23 cellular contexts compared by ENCODE assay signal in genomic region chr11:66708026-66708579, GRCh38.
"Had no signal": no experiment of that assay in that cellular context is flagged by ENCODE, and none has a peak within 500 bp of the region (broad histone marks: within the 10 kb centered on the region; RNA-seq: fewer than 3 reads in every experiment).

No MANE protein-coding gene starts in this region.

- H3K27me3 ChIP-seq: breast epithelium had no signal

- H3K9me3 Mint-ChIP-seq: activated CD8-positive, alpha-beta T cell treated with anti-CD3 and anti-CD28 coated beads for 36 hours; activated naive CD4-positive, alpha-beta T cell treated with anti-CD3 and anti-CD28 coated beads, Interleukin-2, amount 50 U/mL, for 24 hours; activated T-cell treated with anti-CD3 and anti-CD28 coated beads, Interleukin-2, amount 50 U/mL, for 72 hours; T-helper 1 cell treated with Interleukin-12 subunit alpha and Interleukin-12 subunit beta and Interleukin-4 antibody, amounts not matched to agents 30 μg/mL and 1 μg/mL, for 36 hours had no signal

- H3K27ac ChIP-seq: breast epithelium, SJSA1 had no signal

- H3K27me3 Mint-ChIP-seq: activated CD8-positive, alpha-beta T cell treated with anti-CD3 and anti-CD28 coated beads for 36 hours; activated naive CD4-positive, alpha-beta T cell treated with anti-CD3 and anti-CD28 coated beads, Interleukin-2, amount 50 U/mL, for 24 hours had no signal

- H3K4me1 Mint-ChIP-seq: activated naive CD4-positive, alpha-beta T cell treated with anti-CD3 and anti-CD28 coated beads, Interleukin-2, amount 50 U/mL, for 24 hours had no signal

- ATAC-seq: activated CD4-positive, CD25-positive, alpha-beta regulatory T cell treated with anti-CD3 and anti-CD28 coated beads, Interleukin-2, amount 50 U/mL, for 24 hours; activated CD8-positive, alpha-beta T cell treated with anti-CD3 and anti-CD28 coated beads for 36 hours; activated T-cell treated with anti-CD3 and anti-CD28 coated beads, Interleukin-2, amount 50 U/mL, for 72 hours; Panc1; SK-N-SH treated with all-trans-retinoic acid at 6 μM for 48 hours had no signal

- H3K9me3 ChIP-seq: breast epithelium, SJSA1 had no signal

- H3K4me3 ChIP-seq: breast epithelium, SJSA1 had no signal

- H3K36me3 ChIP-seq: breast epithelium, SJSA1 had no signal

- H3K36me3 Mint-ChIP-seq: activated naive CD4-positive, alpha-beta T cell treated with anti-CD3 and anti-CD28 coated beads, Interleukin-2, amount 50 U/mL, for 24 hours had no signal

- H3K4me1 ChIP-seq: breast epithelium, SJSA1 had no signal

- H3K4me3 Mint-ChIP-seq: activated CD8-positive, alpha-beta T cell treated with anti-CD3 and anti-CD28 coated beads for 36 hours; activated naive CD4-positive, alpha-beta T cell treated with anti-CD3 and anti-CD28 coated beads, Interleukin-2, amount 50 U/mL, for 24 hours; activated T-cell treated with anti-CD3 and anti-CD28 coated beads, Interleukin-2, amount 50 U/mL, for 72 hours; T-helper 1 cell treated with Interleukin-12 subunit alpha and Interleukin-12 subunit beta and Interleukin-4 antibody, amounts not matched to agents 30 μg/mL and 1 μg/mL, for 36 hours had no signal

- H3K27ac Mint-ChIP-seq: activated CD8-positive, alpha-beta T cell treated with anti-CD3 and anti-CD28 coated beads for 36 hours; activated naive CD4-positive, alpha-beta T cell treated with anti-CD3 and anti-CD28 coated beads, Interleukin-2, amount 50 U/mL, for 24 hours; activated T-cell treated with anti-CD3 and anti-CD28 coated beads, Interleukin-2, amount 50 U/mL, for 72 hours; T-helper 1 cell treated with Interleukin-12 subunit alpha and Interleukin-12 subunit beta and Interleukin-4 antibody, amounts not matched to agents 30 μg/mL and 1 μg/mL, for 36 hours had no signal

- DNase-seq: activated CD4-positive, alpha-beta T cell treated with anti-CD3 and anti-CD28 coated beads for 4 hours; activated CD8-positive, alpha-beta memory T cell treated with anti-CD3 and anti-CD28 coated beads, Interleukin-2, amount 50 U/mL, for 4 hours; activated CD8-positive, alpha-beta T cell treated with anti-CD3 and anti-CD28 coated beads for 36 hours; activated T-cell treated with anti-CD3 and anti-CD28 coated beads, Interleukin-2, amount 50 U/mL, for 72 hours; aorta; MM.1S; NCI-H1105; NCI-H1436; NCI-H1694 treated with DMSO at 0.1 percent for 48 hours; NCI-H2029 treated with DMSO at 0.1 percent for 48 hours; NCI-H345; NCI-H510A; NCI-H526 treated with DMSO at 0.1 percent for 48 hours; NCI-H82; RPMI8226; SHP77 had no signal
